1 cellular context compared by ENCODE assay signal in genomic region chr13:27425918-27426630, GRCh38.
A peak's percentile ranks its signal among the peaks of the same experiment; 100 is the strongest.
TF ChIP-seq lines count a peak whose summit lies in the region.

No MANE protein-coding gene starts in this region.

TF ChIP-seq in HepG2, 621 proteins besides CTCF, POLR2A, EP300 and RAD21 (continued from another document):
- no peak for TF ChIP-seq BRD4 (CRISPR knock-in tag; IDR thresholded peaks at IDR 0.05)
- 0 out of 4 replicates have a peak, but pooled peaks of 1 of the 2 experiments have one; percentile 26 for TF ChIP-seq KLF16 (CRISPR knock-in tag; IDR thresholded peaks at IDR 0.05)
- no peak for TF ChIP-seq TAF1 (CRISPR knock-in tag; IDR thresholded peaks at IDR 0.05)
- TF ChIP-seq FOSL1 (CRISPR knock-in tag; IDR thresholded peaks at IDR 0.05; ENCODE audit: borderline replicate concordance): peak; percentile 46; the same call in 1 of the 2 replicates
- TF ChIP-seq IRF9 (CRISPR knock-in tag; IDR thresholded peaks at IDR 0.05; ENCODE audit: borderline replicate concordance): peak; percentile 59; the same call in 1 of the 2 replicates
- 0 out of 2 replicates have a peak, but pooled peaks have one; percentile 41 for TF ChIP-seq SAP130 (CRISPR knock-in tag; IDR thresholded peaks at IDR 0.05; ENCODE audit: low read depth)
- TF ChIP-seq MED13 (CRISPR knock-in tag; IDR thresholded peaks at IDR 0.05): no peak
- peak; percentile 3; the same call in 1 of the 2 replicates for TF ChIP-seq ZNF34 (CRISPR knock-in tag; IDR thresholded peaks at IDR 0.05; ENCODE audit: borderline replicate concordance)
- TF ChIP-seq SMC3 (IDR thresholded peaks at IDR 0.05; ENCODE audit: low read length): peak; percentile 78
- 0 out of 2 replicates have a peak, but pooled peaks have one; percentile 15 for TF ChIP-seq MYC (CRISPR knock-in tag; IDR thresholded peaks at IDR 0.05; ENCODE audit: borderline replicate concordance)
- TF ChIP-seq STAG1 (CRISPR knock-in tag; IDR thresholded peaks at IDR 0.05): peak; percentile 48
